8 cellular contexts compared by ENCODE assay signal in the genomic region with DNA sequence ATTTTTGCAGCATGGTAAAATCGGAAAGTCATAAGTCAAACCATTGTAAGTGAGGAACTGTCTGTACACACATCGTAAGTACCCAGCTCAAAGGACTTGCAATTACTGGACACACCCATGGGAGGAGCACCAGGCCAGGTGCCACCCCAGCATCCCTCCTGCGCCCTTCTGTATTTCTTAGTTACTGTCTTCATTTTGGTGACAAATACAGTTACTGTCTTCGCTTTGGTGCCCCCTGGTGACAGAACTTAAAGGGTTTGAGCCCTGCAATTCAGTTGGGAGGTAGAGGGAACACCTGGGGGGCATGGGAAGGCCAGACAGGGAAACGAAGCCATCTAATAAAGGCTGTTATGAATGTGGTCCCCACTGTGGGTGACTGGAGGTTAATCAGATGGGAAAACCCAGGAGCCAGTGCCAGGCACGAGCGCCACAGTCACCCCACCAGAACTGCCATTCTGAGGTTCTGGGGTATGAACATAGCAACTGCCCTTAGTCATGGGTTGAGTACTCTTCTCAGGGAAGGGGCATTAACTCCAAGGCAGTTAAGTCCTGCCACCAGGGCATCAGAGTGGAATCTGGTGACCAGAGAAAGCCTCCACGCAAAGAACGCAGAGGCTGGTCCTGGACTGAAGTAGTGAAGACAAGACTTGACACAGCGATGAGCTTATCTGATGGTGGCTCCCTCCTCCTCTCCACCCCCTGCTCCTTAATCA.
DNase-seq lines count a peak whose midpoint lies in the region; ATAC-seq, FAIRE-seq and TF ChIP-seq lines count a peak whose summit lies in the region.

No MANE protein-coding gene starts in this region.

- no peaks in the 10 kb centered on the region for H3K4me1 Mint-ChIP-seq in HFFc6 (ENCODE audit: low read depth)

- H3K27ac Mint-ChIP-seq in HFFc6, result no peak overlapping the region

- H3K9me3 ChIP-seq in mucosa of descending colon, result no peaks in the 10 kb centered on the region

- no peaks in the 10 kb centered on the region for H3K36me3 Mint-ChIP-seq in HFFc6 (ENCODE audit: low read depth)

- no peaks in the 10 kb centered on the region for H3K36me3 ChIP-seq in mucosa of descending colon (ENCODE audit: low read depth)

- no peak overlapping the region for H3K4me3 ChIP-seq in cardiac fibroblast (replicated peaks in 1 of 2; ENCODE audit: low read depth in 2 of 2, low read length in 2 of 2)
- H3K4me3 ChIP-seq in mucosa of descending colon, result no peak overlapping the region

- H3K27me3 Mint-ChIP-seq in HFFc6 (ENCODE audit: insufficient read depth), result peaks cover 6% of the 10 kb centered on the region

- ATAC-seq in mucosa of descending colon, result peak; percentile 54
- ATAC-seq in HG03039 (IDR thresholded peaks at IDR 0.05; ENCODE audit: unreplicated experiment), result no peak
- no peak for ATAC-seq in HG02763 (IDR thresholded peaks at IDR 0.05; ENCODE audit: unreplicated experiment)

- no peaks in the 10 kb centered on the region for H3K4me1 ChIP-seq in mucosa of descending colon (ENCODE audit: low read depth)

- FAIRE-seq in D721Med (lab: Jason Lieb, UNC), result no peak

- DNase-seq in D721Med (ENCODE audit: insufficient read length, low spot score) (no peak), HFFc6 (peak; percentile 3), SK-N-DZ (ENCODE audit: low spot score) (peak; percentile 15), cardiac fibroblast (ENCODE audit: low read depth in 2 of 2) (peak; percentile 27 to 32), mucosa of descending colon (peak in 2 of 3 donors; percentile 32 to 73), midbrain (lab: John Stamatoyannopoulos, UW) (no peak)

- peaks cover 9% of the 10 kb centered on the region; the same call in 1 of the 2 replicates for H3K9me3 Mint-ChIP-seq in HFFc6

- intact Hi-C loops in mucosa of descending colon (cut with DNase I, micrococcal nuclease), result loop anchor here in 1 of 2 donors (10.0 kb wide), 1 partner anchor 614 kb away; a partner anchor contains a TSS

- TF ChIP-seq CTCF in D721Med (IDR thresholded peaks at IDR 0.05; ENCODE audit: insufficient read depth, missing control alignments) (peak; percentile 58), HFFc6 (IDR thresholded peaks at IDR 0.05) (peak; percentile 75), cardiac fibroblast (IDR thresholded peaks at IDR 0.05; ENCODE audit: low read depth, low read length) (peak; percentile 41), mucosa of descending colon (IDR thresholded peaks at IDR 0.05) (peak; percentile 19)

- no peak overlapping the region for H3K4me3 Mint-ChIP-seq in HFFc6

Comparison
In these comparisons a context has a peak if more than half of its experiments do, and no peak if none do; other contexts are left out.
1. DNase-seq: peak in HFFc6 (single experiment), SK-N-DZ (single experiment), cardiac fibroblast (2 of 2) and mucosa of descending colon (2 of 3); none in D721Med (single experiment) and midbrain (single experiment).
2. CTCF ChIP-seq: peak in every context shown above with its lines; median percentile 75 in HFFc6; 58 in D721Med; 41 in cardiac fibroblast; 19 in mucosa of descending colon.